In genomic region chr10:62614389-62615157, GRCh38 we compare ENCODE assay signal across 1 cellular context.
TF ChIP-seq lines count a peak whose summit lies in the region.

No MANE protein-coding gene starts in this region.

TF ChIP-seq in GM12878, 131 proteins besides CTCF, POLR2A, EP300 and RAD21 (continued from another document):
- TF ChIP-seq ATF2 (IDR thresholded peaks at IDR 0.05; ENCODE audit: low read length) (peak; percentile 97), RFX5 (IDR thresholded peaks at IDR 0.05; ENCODE audit: low read depth, low read length) (no peak), ASH2L (IDR thresholded peaks at IDR 0.05; ENCODE audit: borderline replicate concordance, low read depth) (no peak), ZSCAN29 (IDR thresholded peaks at IDR 0.05) (no peak), ZNF207 (IDR thresholded peaks at IDR 0.05; ENCODE audit: borderline replicate concordance) (no peak), SIX5 (IDR thresholded peaks at IDR 0.05; ENCODE audit: low read depth, low read length, severe bottlenecking) (no peak), ZNF24 (IDR thresholded peaks at IDR 0.05) (no peak), IKZF2 (IDR thresholded peaks at IDR 0.05) (peak; percentile 64 to 77)
